In genomic region chr1:211133841-211134669, GRCh38 we compare ENCODE assay signal across 1 cellular context.
TF ChIP-seq lines count a peak whose summit lies in the region.

Gene KCNH1, minus strand, starts transcription at chr1:211134148. Its CDS starts 203 bp downstream, at chr1:211133945.

TF ChIP-seq in HepG2, 621 proteins besides CTCF, POLR2A, EP300 and RAD21 (continued from another document):
- TF ChIP-seq, protein P1, sequence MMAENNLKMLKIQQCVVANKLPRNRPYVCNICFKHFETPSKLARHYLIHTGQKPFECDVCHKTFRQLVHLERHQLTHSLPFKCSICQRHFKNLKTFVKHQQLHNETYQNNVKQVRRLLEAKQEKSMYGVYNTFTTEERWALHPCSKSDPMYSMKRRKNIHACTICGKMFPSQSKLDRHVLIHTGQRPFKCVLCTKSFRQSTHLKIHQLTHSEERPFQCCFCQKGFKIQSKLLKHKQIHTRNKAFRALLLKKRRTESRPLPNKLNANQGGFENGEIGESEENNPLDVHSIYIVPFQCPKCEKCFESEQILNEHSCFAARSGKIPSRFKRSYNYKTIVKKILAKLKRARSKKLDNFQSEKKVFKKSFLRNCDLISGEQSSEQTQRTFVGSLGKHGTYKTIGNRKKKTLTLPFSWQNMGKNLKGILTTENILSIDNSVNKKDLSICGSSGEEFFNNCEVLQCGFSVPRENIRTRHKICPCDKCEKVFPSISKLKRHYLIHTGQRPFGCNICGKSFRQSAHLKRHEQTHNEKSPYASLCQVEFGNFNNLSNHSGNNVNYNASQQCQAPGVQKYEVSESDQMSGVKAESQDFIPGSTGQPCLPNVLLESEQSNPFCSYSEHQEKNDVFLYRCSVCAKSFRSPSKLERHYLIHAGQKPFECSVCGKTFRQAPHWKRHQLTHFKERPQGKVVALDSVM (CRISPR knock-in tag; IDR thresholded peaks at IDR 0.05) = peak; percentile 21; the same call in 1 of the 2 replicates
- peak; percentile 59; the same call in 1 of the 2 replicates for TF ChIP-seq REPIN1 (CRISPR knock-in tag; IDR thresholded peaks at IDR 0.05; ENCODE audit: borderline replicate concordance, low read depth)
- TF ChIP-seq MAZ (IDR thresholded peaks at IDR 0.05; ENCODE audit: borderline replicate concordance, low read depth, low read length) = peak; percentile 80; the same call in 1 of the 2 replicates
- peak; percentile 98 for TF ChIP-seq MAZ (CRISPR knock-in tag; IDR thresholded peaks at IDR 0.05; ENCODE audit: low read depth)
- peak; percentile 99 for TF ChIP-seq XRCC5 (optimal IDR thresholded peaks at IDR 0.05; ENCODE audit: low read length)
- TF ChIP-seq GFI1 (CRISPR knock-in tag; IDR thresholded peaks at IDR 0.05; ENCODE audit: borderline replicate concordance) = no peak
- peak; percentile 87 for TF ChIP-seq RNF2 (conservative IDR thresholded peaks at IDR 0.05; ENCODE audit: low read depth)
- TF ChIP-seq THAP11 (CRISPR knock-in tag; IDR thresholded peaks at IDR 0.05) = peak; percentile 44; the same call in 1 of the 2 replicates
- 0 out of 2 replicates have a peak, but pooled peaks have one; percentile 54 for TF ChIP-seq ZNF546 (CRISPR knock-in tag; conservative IDR thresholded peaks at IDR 0.05)
- no peak for TF ChIP-seq DNMT3B (CRISPR knock-in tag; conservative IDR thresholded peaks at IDR 0.05)
- peak; percentile 56; the same call in 1 of the 2 replicates for TF ChIP-seq KDM2A (CRISPR knock-in tag; IDR thresholded peaks at IDR 0.05; ENCODE audit: borderline replicate concordance, low read depth)
- TF ChIP-seq IRF2 (CRISPR knock-in tag; IDR thresholded peaks at IDR 0.05) = 0 out of 2 replicates have a peak, but pooled peaks have one; percentile 31
- TF ChIP-seq YEATS4 (CRISPR knock-in tag; IDR thresholded peaks at IDR 0.05; ENCODE audit: borderline replicate concordance) = peak; percentile 57; the same call in 1 of the 2 replicates
- TF ChIP-seq ZNF724P (CRISPR knock-in tag; IDR thresholded peaks at IDR 0.05; ENCODE audit: borderline replicate concordance) = peak; percentile 74; the same call in 1 of the 2 replicates
- TF ChIP-seq SKI (IDR thresholded peaks at IDR 0.05; ENCODE audit: partially characterized antibody) = peak; percentile 71
- 0 out of 2 replicates have a peak, but pooled peaks have one; percentile 32 for TF ChIP-seq NFE2L2 (IDR thresholded peaks at IDR 0.05; ENCODE audit: low read length)
- TF ChIP-seq ATF7-NPFF (CRISPR knock-in tag; IDR thresholded peaks at IDR 0.05; ENCODE audit: low read depth) = peak; percentile 74
- peak; percentile 91 for TF ChIP-seq SALL2 (CRISPR knock-in tag; IDR thresholded peaks at IDR 0.05)
- 0 out of 2 replicates have a peak, but pooled peaks have one; percentile 35 for TF ChIP-seq MXD4 (CRISPR knock-in tag; IDR thresholded peaks at IDR 0.05)
- TF ChIP-seq, protein P2, sequence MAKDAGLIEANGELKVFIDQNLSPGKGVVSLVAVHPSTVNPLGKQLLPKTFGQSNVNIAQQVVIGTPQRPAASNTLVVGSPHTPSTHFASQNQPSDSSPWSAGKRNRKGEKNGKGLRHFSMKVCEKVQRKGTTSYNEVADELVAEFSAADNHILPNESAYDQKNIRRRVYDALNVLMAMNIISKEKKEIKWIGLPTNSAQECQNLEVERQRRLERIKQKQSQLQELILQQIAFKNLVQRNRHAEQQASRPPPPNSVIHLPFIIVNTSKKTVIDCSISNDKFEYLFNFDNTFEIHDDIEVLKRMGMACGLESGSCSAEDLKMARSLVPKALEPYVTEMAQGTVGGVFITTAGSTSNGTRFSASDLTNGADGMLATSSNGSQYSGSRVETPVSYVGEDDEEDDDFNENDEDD (CRISPR knock-in tag; IDR thresholded peaks at IDR 0.05; ENCODE audit: borderline replicate concordance) = peak; percentile 91; the same call in 1 of the 2 replicates
- TF ChIP-seq, protein P3, sequence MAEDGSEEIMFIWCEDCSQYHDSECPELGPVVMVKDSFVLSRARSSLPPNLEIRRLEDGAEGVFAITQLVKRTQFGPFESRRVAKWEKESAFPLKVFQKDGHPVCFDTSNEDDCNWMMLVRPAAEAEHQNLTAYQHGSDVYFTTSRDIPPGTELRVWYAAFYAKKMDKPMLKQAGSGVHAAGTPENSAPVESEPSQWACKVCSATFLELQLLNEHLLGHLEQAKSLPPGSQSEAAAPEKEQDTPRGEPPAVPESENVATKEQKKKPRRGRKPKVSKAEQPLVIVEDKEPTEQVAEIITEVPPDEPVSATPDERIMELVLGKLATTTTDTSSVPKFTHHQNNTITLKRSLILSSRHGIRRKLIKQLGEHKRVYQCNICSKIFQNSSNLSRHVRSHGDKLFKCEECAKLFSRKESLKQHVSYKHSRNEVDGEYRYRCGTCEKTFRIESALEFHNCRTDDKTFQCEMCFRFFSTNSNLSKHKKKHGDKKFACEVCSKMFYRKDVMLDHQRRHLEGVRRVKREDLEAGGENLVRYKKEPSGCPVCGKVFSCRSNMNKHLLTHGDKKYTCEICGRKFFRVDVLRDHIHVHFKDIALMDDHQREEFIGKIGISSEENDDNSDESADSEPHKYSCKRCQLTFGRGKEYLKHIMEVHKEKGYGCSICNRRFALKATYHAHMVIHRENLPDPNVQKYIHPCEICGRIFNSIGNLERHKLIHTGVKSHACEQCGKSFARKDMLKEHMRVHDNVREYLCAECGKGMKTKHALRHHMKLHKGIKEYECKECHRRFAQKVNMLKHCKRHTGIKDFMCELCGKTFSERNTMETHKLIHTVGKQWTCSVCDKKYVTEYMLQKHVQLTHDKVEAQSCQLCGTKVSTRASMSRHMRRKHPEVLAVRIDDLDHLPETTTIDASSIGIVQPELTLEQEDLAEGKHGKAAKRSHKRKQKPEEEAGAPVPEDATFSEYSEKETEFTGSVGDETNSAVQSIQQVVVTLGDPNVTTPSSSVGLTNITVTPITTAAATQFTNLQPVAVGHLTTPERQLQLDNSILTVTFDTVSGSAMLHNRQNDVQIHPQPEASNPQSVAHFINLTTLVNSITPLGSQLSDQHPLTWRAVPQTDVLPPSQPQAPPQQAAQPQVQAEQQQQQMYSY (CRISPR knock-in tag; IDR thresholded peaks at IDR 0.05) = no peak
- TF ChIP-seq, protein P4, sequence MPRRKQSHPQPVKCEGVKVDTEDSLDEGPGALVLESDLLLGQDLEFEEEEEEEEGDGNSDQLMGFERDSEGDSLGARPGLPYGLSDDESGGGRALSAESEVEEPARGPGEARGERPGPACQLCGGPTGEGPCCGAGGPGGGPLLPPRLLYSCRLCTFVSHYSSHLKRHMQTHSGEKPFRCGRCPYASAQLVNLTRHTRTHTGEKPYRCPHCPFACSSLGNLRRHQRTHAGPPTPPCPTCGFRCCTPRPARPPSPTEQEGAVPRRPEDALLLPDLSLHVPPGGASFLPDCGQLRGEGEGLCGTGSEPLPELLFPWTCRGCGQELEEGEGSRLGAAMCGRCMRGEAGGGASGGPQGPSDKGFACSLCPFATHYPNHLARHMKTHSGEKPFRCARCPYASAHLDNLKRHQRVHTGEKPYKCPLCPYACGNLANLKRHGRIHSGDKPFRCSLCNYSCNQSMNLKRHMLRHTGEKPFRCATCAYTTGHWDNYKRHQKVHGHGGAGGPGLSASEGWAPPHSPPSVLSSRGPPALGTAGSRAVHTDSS (CRISPR knock-in tag; conservative IDR thresholded peaks at IDR 0.05) = 0 out of 2 replicates have a peak, but pooled peaks have one; percentile 24
- TF ChIP-seq ZBTB46 (CRISPR knock-in tag; IDR thresholded peaks at IDR 0.05; ENCODE audit: borderline replicate concordance) = no peak
- TF ChIP-seq, protein P5, sequence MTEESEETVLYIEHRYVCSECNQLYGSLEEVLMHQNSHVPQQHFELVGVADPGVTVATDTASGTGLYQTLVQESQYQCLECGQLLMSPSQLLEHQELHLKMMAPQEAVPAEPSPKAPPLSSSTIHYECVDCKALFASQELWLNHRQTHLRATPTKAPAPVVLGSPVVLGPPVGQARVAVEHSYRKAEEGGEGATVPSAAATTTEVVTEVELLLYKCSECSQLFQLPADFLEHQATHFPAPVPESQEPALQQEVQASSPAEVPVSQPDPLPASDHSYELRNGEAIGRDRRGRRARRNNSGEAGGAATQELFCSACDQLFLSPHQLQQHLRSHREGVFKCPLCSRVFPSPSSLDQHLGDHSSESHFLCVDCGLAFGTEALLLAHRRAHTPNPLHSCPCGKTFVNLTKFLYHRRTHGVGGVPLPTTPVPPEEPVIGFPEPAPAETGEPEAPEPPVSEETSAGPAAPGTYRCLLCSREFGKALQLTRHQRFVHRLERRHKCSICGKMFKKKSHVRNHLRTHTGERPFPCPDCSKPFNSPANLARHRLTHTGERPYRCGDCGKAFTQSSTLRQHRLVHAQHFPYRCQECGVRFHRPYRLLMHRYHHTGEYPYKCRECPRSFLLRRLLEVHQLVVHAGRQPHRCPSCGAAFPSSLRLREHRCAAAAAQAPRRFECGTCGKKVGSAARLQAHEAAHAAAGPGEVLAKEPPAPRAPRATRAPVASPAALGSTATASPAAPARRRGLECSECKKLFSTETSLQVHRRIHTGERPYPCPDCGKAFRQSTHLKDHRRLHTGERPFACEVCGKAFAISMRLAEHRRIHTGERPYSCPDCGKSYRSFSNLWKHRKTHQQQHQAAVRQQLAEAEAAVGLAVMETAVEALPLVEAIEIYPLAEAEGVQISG (CRISPR knock-in tag; IDR thresholded peaks at IDR 0.05) = peak; percentile 73
- 0 out of 2 replicates have a peak, but pooled peaks have one; percentile 30 for TF ChIP-seq ZNF629 (CRISPR knock-in tag; conservative IDR thresholded peaks at IDR 0.05)
- TF ChIP-seq TFDP2 (CRISPR knock-in tag; IDR thresholded peaks at IDR 0.05) = peak; percentile 76
- no peak; the same call in 1 of the 2 replicates for TF ChIP-seq MXD1 (CRISPR knock-in tag; IDR thresholded peaks at IDR 0.05)
- TF ChIP-seq, protein P6, sequence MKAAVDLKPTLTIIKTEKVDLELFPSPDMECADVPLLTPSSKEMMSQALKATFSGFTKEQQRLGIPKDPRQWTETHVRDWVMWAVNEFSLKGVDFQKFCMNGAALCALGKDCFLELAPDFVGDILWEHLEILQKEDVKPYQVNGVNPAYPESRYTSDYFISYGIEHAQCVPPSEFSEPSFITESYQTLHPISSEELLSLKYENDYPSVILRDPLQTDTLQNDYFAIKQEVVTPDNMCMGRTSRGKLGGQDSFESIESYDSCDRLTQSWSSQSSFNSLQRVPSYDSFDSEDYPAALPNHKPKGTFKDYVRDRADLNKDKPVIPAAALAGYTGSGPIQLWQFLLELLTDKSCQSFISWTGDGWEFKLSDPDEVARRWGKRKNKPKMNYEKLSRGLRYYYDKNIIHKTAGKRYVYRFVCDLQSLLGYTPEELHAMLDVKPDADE (CRISPR knock-in tag; IDR thresholded peaks at IDR 0.05) = 0 out of 2 replicates have a peak, but pooled peaks have one; percentile 34
- peak; percentile 82; the same call in 1 of the 2 replicates for TF ChIP-seq UBTF (CRISPR knock-in tag; IDR thresholded peaks at IDR 0.05)
- TF ChIP-seq MTA1 (CRISPR knock-in tag; IDR thresholded peaks at IDR 0.05; ENCODE audit: borderline replicate concordance) = 0 out of 2 replicates have a peak, but pooled peaks have one; percentile 25
